ENCODE assay signal across 14 cellular contexts in the genomic region with DNA sequence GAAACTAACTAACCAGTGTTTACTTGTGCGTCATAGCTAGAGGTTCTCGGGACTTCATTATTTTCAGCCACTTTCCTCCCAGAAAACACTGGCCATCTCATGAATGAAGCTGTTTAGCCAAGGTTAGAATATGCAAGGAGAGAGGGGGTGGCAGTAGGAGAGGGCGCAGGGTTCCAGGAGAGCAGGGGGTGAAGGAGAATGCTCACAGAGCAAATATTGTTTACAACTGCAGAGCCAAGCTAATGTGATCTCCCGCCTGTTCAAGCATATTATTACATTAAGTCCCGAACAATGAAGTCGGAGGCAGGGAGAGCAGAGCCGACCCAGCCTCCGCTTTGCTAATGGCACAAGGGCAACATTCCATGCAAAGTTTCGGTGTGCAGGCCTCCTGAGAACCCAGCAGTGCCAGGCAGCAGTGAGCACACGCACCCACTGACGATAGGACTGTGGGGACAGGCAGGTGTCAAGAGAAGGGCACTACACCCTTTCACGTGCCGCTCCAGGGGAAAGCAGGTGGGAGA.
A peak's percentile ranks its signal among the peaks of the same experiment; 100 is the strongest.
DNase-seq lines count a peak whose midpoint lies in the region; ATAC-seq and TF ChIP-seq lines count a peak whose summit lies in the region.
"Had no signal": no experiment of that assay in that cellular context is flagged by ENCODE, and none has a peak within 500 bp of the region (broad histone marks: within the 10 kb centered on the region; RNA-seq: fewer than 3 reads in every experiment).

No MANE protein-coding gene starts in this region.

- H3K18ac ChIP-seq in IMR-90 (ENCODE audit: low read depth, low read length): no peak overlapping the region

- H2BK20ac ChIP-seq in IMR-90 (ENCODE audit: low read depth, low read length): no peak overlapping the region

- H2BK120ac ChIP-seq in IMR-90 (ENCODE audit: low read depth, low read length): no peak overlapping the region

- H3K79me1 ChIP-seq in IMR-90 (ENCODE audit: low read depth in 1 of 2, low read length in 2 of 2): peaks cover 56 to 92% of the 10 kb centered on the region in 2 experiments

- H3K4me1 ChIP-seq in IMR-90 (ENCODE audit: control insufficient read depth, insufficient read depth, low read length) (peaks cover 9% of the 10 kb centered on the region), adrenal gland (replicated peaks in 1 of 2) (peaks cover 33 to 47% of the 10 kb centered on the region in 2 donors), gastrocnemius medialis (peaks cover 62 to 71% of the 10 kb centered on the region in 2 donors)

- H3K36me3 ChIP-seq in IMR-90 (ENCODE audit: control insufficient read depth, insufficient read depth, low read length) (no peaks in the 10 kb centered on the region), adrenal gland (replicated peaks in 1 of 2) (no peaks in the 10 kb centered on the region), gastrocnemius medialis (no peaks in the 10 kb centered on the region)
- H3K36me3 ChIP-seq: lower lobe of right lung had no signal

- H3K4me3 ChIP-seq in IMR-90 (ENCODE audit: insufficient read depth, low read depth, low read length) (no peak overlapping the region), adrenal gland (no peak overlapping the region), gastrocnemius medialis (no peak overlapping the region)
- H3K4me3 ChIP-seq: lower lobe of right lung had no signal

- H3K9me3 ChIP-seq in IMR-90 (ENCODE audit: control insufficient read depth, insufficient read depth, low read length) (no peaks in the 10 kb centered on the region), adrenal gland (replicated peaks in 1 of 3) (no peaks in the 10 kb centered on the region), gastrocnemius medialis (no peaks in the 10 kb centered on the region)
- H3K9me3 ChIP-seq: lower lobe of right lung had no signal

- TF ChIP-seq POLR2A in IMR-90 (IDR thresholded peaks at IDR 0.05; ENCODE audit: low read depth, low read length) (no peak), adrenal gland (IDR thresholded peaks at IDR 0.05) (no peak), gastrocnemius medialis (IDR thresholded peaks at IDR 0.05) (no peak)

- H3K9me1 ChIP-seq in IMR-90 (ENCODE audit: insufficient read depth, low read length): peaks cover 7% of the 10 kb centered on the region; the same call in 1 of the 2 replicates

- POLR2A ChIA-PET in IMR-90 (lab: Charles Lee; ENCODE audit: unreplicated experiment): no interaction called here

- H4K91ac ChIP-seq in IMR-90 (ENCODE audit: insufficient read depth, low read depth, low read length): no peak overlapping the region

- H3K27ac ChIP-seq in IMR-90 (ENCODE audit: insufficient read depth, low read length): no peak overlapping the region
- H3K27ac ChIP-seq in adrenal gland: peak overlapping the region in 3 of 5 donors; percentile 11 to 71 (median 56)
- peak overlapping the region; percentile 22 to 84 (median 54) for H3K27ac ChIP-seq in gastrocnemius medialis
- H3K27ac ChIP-seq: HL-60, lower lobe of right lung had no signal

- no peak overlapping the region for H3K56ac ChIP-seq in IMR-90 (ENCODE audit: extremely low read depth, insufficient read depth, low read length)

- H2AK9ac ChIP-seq in IMR-90 (replicated peaks; ENCODE audit: low read depth, low read length, poor library complexity): no peak overlapping the region

- H4K20me1 ChIP-seq in IMR-90 (ENCODE audit: insufficient read depth, low read length): peaks cover 66% of the 10 kb centered on the region

- CTCF ChIA-PET in IMR-90 (lab: Yijun Ruan, JAX): interaction anchor here (1.1 kb wide), 1 partner anchor 41 kb away, joined by 3 read pairs; no protein-coding TSS in a partner anchor

- H2AK5ac ChIP-seq in IMR-90 (ENCODE audit: low read depth, low read length): 0 out of 2 replicates have a peak overlapping the region, but pooled peaks have one; percentile 31

- no peak overlapping the region for H2BK5ac ChIP-seq in IMR-90 (ENCODE audit: low read depth, low read length, poor library complexity, severe bottlenecking)

- no peak overlapping the region for H3K4ac ChIP-seq in IMR-90 (ENCODE audit: low read depth, low read length)

- H2BK15ac ChIP-seq in IMR-90 (ENCODE audit: low read depth, low read length): no peak overlapping the region

- dilution Hi-C loops in IMR-90 (cut with HindIII; ENCODE audit: low sequenced_read_pairs, unreplicated experiment): no loop called here

- DNase-seq in IMR-90: no peak
- DNase-seq in adrenal gland: no peak
- peak; percentile 58 for DNase-seq in left kidney (ENCODE audit: low read depth, low spot score)
- no peak for DNase-seq in gastrocnemius medialis
- DNase-seq in DMS79 treated with DMSO at 0.1 percent for 48 hours (lab: John Stamatoyannopoulos, UW): no peak
- no peak for DNase-seq in DMS114 treated with DMSO at 0.1 percent for 48 hours (lab: John Stamatoyannopoulos, UW; ENCODE audit: unreplicated experiment)
- DNase-seq: activated CD4-positive, alpha-beta T cell treated with anti-CD3 and anti-CD28 coated beads, Interleukin-2, amount 50 U/mL, for 48 hours; CD4-positive, alpha-beta T cell; lower lobe of right lung; NCI-H2081 treated with DMSO at 0.1 percent for 48 hours; PC-3 had no signal

- ATAC-seq in IMR-90 (ENCODE audit: low read depth): peak; percentile 35
- no peak for ATAC-seq in gastrocnemius medialis
- no peak for ATAC-seq in HG03354 (IDR thresholded peaks at IDR 0.05; ENCODE audit: poor library complexity, severe bottlenecking, unreplicated experiment)
- no peak for ATAC-seq in HG03095 (IDR thresholded peaks at IDR 0.05; ENCODE audit: unreplicated experiment)
- ATAC-seq: lower lobe of right lung, PC-3 had no signal

- no peak overlapping the region for H2AFZ ChIP-seq in IMR-90 (replicated peaks; ENCODE audit: low read length, poor library complexity)

- no peak overlapping the region for H4K8ac ChIP-seq in IMR-90 (ENCODE audit: low read depth in 2 of 2, low read length in 2 of 2)

- TF ChIP-seq RAD21 in IMR-90 (IDR thresholded peaks at IDR 0.05; ENCODE audit: low read length): no peak

- H3K9ac ChIP-seq in IMR-90 (ENCODE audit: low read depth, low read length): no peak overlapping the region

- H3K27me3 ChIP-seq in IMR-90 (ENCODE audit: control insufficient read depth, insufficient read depth, low read length): no peaks in the 10 kb centered on the region
- H3K27me3 ChIP-seq in adrenal gland: no peaks in the 10 kb centered on the region
- H3K27me3 ChIP-seq in gastrocnemius medialis: no peaks in the 10 kb centered on the region

- TF ChIP-seq CTCF in IMR-90 (conservative IDR thresholded peaks at IDR 0.05; ENCODE audit: low read depth, low read length): no peak
- no peak for TF ChIP-seq CTCF in adrenal gland (IDR thresholded peaks at IDR 0.05)
- TF ChIP-seq CTCF in gastrocnemius medialis (IDR thresholded peaks at IDR 0.05 in 4 of 5, conservative IDR thresholded peaks at IDR 0.05 in 1 of 5): no peak

- H3K23ac ChIP-seq in IMR-90 (ENCODE audit: low read depth, low read length): no peak overlapping the region

- 59% methylated on average over 8 of the region's 13 CpGs; no CpG with 5 or more reads in 1 of the 2 experiments for WGBS in IMR-90 (ENCODE audit: extremely low coverage in 2 of 2, insufficient read length in 1 of 2), 2 experiments
- WGBS in adrenal gland, 4 donors: 59 to 75% (median 69%) methylated on average over 13 of the region's 13 CpGs

- H4K5ac ChIP-seq in IMR-90 (ENCODE audit: low read depth, low read length): no peak overlapping the region

- in situ Hi-C loops in IMR-90 (cut with MboI; ENCODE audit: low sequenced_read_pairs) (no loop called here), gastrocnemius medialis (cut with MboI; ENCODE audit: low sequenced_read_pairs in 4 of 4) (no loop called here)

- H3K14ac ChIP-seq in IMR-90 (replicated peaks; ENCODE audit: low read depth, low read length): no peak overlapping the region

- peak overlapping the region; percentile 62 for H3K4me2 ChIP-seq in IMR-90 (ENCODE audit: low read depth, low read length)

- BruUV-seq in IMR-90 (replicated peaks; lab: Mats Ljungman, UMichigan): no TSS peak

- intact Hi-C loops in IMR-90 (cut with micrococcal nuclease): no loop called here
- intact Hi-C loops in adrenal gland (cut with DNase I): no loop called here
- intact Hi-C loops in gastrocnemius medialis (cut with DNase I; ENCODE audit: low total_unique reads): no loop called here

TF ChIP-seq in IMR-90, 13 proteins besides CTCF, POLR2A, EP300 and RAD21:
- TF ChIP-seq CEBPB (IDR thresholded peaks at IDR 0.05; ENCODE audit: low read depth, low read length) (no peak), FOS (IDR thresholded peaks at IDR 0.05; ENCODE audit: low read depth, low read length) (no peak), NFE2L2 (IDR thresholded peaks at IDR 0.05; ENCODE audit: low read depth, low read length) (no peak), MAFK (IDR thresholded peaks at IDR 0.05; ENCODE audit: low read depth, low read length) (no peak), SMC3 (IDR thresholded peaks at IDR 0.05; ENCODE audit: low read depth, low read length) (no peak), CHD1 (IDR thresholded peaks at IDR 0.05; ENCODE audit: low read depth, low read length) (no peak), RCOR1 (IDR thresholded peaks at IDR 0.05; ENCODE audit: insufficient replicate concordance, low read length) (no peak), MAZ (IDR thresholded peaks at IDR 0.05; ENCODE audit: borderline replicate concordance, low read depth, low read length) (no peak), BHLHE40 (IDR thresholded peaks at IDR 0.05; ENCODE audit: low read depth, low read length) (no peak), MXI1 (IDR thresholded peaks at IDR 0.05; ENCODE audit: borderline replicate concordance, low read depth, low read length) (no peak), RFX5 (IDR thresholded peaks at IDR 0.05; ENCODE audit: low read depth, low read length) (no peak)
- TF ChIP-seq, protein P1, sequence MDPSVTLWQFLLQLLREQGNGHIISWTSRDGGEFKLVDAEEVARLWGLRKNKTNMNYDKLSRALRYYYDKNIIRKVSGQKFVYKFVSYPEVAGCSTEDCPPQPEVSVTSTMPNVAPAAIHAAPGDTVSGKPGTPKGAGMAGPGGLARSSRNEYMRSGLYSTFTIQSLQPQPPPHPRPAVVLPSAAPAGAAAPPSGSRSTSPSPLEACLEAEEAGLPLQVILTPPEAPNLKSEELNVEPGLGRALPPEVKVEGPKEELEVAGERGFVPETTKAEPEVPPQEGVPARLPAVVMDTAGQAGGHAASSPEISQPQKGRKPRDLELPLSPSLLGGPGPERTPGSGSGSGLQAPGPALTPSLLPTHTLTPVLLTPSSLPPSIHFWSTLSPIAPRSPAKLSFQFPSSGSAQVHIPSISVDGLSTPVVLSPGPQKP (IDR thresholded peaks at IDR 0.05; ENCODE audit: borderline replicate concordance, low read depth, low read length): no peak
- TF ChIP-seq, protein P2, sequence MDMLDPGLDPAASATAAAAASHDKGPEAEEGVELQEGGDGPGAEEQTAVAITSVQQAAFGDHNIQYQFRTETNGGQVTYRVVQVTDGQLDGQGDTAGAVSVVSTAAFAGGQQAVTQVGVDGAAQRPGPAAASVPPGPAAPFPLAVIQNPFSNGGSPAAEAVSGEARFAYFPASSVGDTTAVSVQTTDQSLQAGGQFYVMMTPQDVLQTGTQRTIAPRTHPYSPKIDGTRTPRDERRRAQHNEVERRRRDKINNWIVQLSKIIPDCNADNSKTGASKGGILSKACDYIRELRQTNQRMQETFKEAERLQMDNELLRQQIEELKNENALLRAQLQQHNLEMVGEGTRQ (IDR thresholded peaks at IDR 0.05; ENCODE audit: low read depth, low read length): no peak
